In the genomic region with DNA sequence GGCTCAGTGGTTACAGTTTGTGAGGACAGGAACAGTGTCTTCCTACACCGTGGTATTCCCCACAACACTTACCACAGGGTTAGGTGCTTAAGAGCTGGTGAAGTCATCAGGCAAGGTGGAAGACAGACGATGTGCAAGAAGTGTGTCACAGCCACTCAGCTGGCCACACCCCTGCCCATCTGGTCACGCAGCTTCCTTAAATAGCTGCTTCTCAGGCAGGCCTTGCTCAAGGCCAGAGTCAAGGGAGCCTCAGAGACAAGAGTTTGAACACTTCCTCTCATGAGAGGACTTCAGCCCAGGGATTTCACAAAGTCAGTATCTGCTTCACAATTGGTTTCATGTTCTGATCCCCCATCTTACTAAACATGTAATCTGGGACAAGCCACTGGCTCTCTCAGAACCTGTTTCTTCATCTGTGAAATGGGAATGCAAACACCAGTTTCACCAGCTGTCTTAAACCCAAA, we compare ENCODE assay signal across 9 cellular contexts.
DNase-seq lines count a peak whose midpoint lies in the region; ATAC-seq, FAIRE-seq and TF ChIP-seq lines count a peak whose summit lies in the region.
"Had no signal": no experiment of that assay in that cellular context is flagged by ENCODE, and none has a peak within 500 bp of the region (broad histone marks: within the 10 kb centered on the region; RNA-seq: fewer than 3 reads in every experiment).

No MANE protein-coding gene starts in this region.

- no peak for TF ChIP-seq CTCF in NB4 (IDR thresholded peaks at IDR 0.05; ENCODE audit: low read depth, low read length)
- TF ChIP-seq CTCF in endodermal cell (conservative IDR thresholded peaks at IDR 0.05), result no peak

- H3K27me3 Mint-ChIP-seq in endodermal cell (ENCODE audit: insufficient read depth), result no peaks in the 10 kb centered on the region
- H3K27me3 Mint-ChIP-seq: stimulated activated naive CD8-positive, alpha-beta T cell treated with anti-CD3 and anti-CD28 coated beads, Interleukin-15, Interleukin-2, amounts not matched to agents 100 ng/mL and 50 ng/mL, for 24 hours had no signal

- H3K4me1 Mint-ChIP-seq in endodermal cell, result peaks cover 43% of the 10 kb centered on the region

- 47 to 50% (median 48%) methylated on average over 3 of the region's 3 CpGs for WGBS in small intestine, 3 donors
- WGBS in endodermal cell (ENCODE audit: insufficient coverage in 1 of 2, insufficient read length in 1 of 2), 2 experiments, result 78 to 93% methylated on average over 2 to 3 of the region's 3 CpGs

- no peaks in the 10 kb centered on the region for H3K36me3 ChIP-seq in small intestine (ENCODE audit: control insufficient read depth in 2 of 2, insufficient read depth in 2 of 2, low read length in 2 of 2)
- H3K36me3 ChIP-seq in endodermal cell (ENCODE audit: control insufficient read depth, insufficient read depth, low read length), result peaks cover 3% of the 10 kb centered on the region

- H3K27ac Mint-ChIP-seq in endodermal cell, result no peak overlapping the region
- H3K27ac Mint-ChIP-seq: stimulated activated naive CD8-positive, alpha-beta T cell treated with anti-CD3 and anti-CD28 coated beads, Interleukin-15, Interleukin-2, amounts not matched to agents 100 ng/mL and 50 ng/mL, for 24 hours had no signal

- H3K4me1 ChIP-seq in small intestine (ENCODE audit: control insufficient read depth in 2 of 2, insufficient read depth in 1 of 2, low read depth in 1 of 2, low read length in 1 of 2) (no peaks in the 10 kb centered on the region), endodermal cell (ENCODE audit: control insufficient read depth, insufficient read depth, low read length) (peaks cover 20% of the 10 kb centered on the region)

- no peak overlapping the region for H3K9ac ChIP-seq in endodermal cell (ENCODE audit: extremely low read depth, low read length, poor library complexity, severe bottlenecking)

- TF ChIP-seq POLR2A in NB4 (IDR thresholded peaks at IDR 0.05; ENCODE audit: extremely low read depth, insufficient read length), result no peak

- FAIRE-seq in small intestine (lab: Jason Lieb, UNC), result no peak

- no peaks in the 10 kb centered on the region for H3K27me3 ChIP-seq in small intestine (ENCODE audit: control insufficient read depth in 2 of 2, insufficient read depth in 2 of 2, low read length in 2 of 2)
- no peaks in the 10 kb centered on the region for H3K27me3 ChIP-seq in endodermal cell (ENCODE audit: control insufficient read depth, insufficient read depth, low read length, poor library complexity, severe bottlenecking)

- no peak overlapping the region for H3K4me3 ChIP-seq in NB4 (ENCODE audit: low read depth, low read length)
- H3K4me3 ChIP-seq in small intestine (ENCODE audit: low read depth in 1 of 2, low read length in 2 of 2), result no peak overlapping the region
- H3K4me3 ChIP-seq in endodermal cell (ENCODE audit: low read length), result no peak overlapping the region

- no peaks in the 10 kb centered on the region for H3K9me3 ChIP-seq in small intestine (ENCODE audit: control insufficient read depth, low read depth)
- no peaks in the 10 kb centered on the region for H3K9me3 ChIP-seq in endodermal cell (ENCODE audit: control insufficient read depth, low read length)

- H3K27ac ChIP-seq in small intestine (ENCODE audit: low read depth in 1 of 2, low read length in 1 of 2), result peak overlapping the region in 1 of 2 donors; percentile 51
- H3K27ac ChIP-seq in endodermal cell (ENCODE audit: low read depth, low read length), result no peak overlapping the region

- H3K9me3 Mint-ChIP-seq in endodermal cell, result no peaks in the 10 kb centered on the region
- H3K9me3 Mint-ChIP-seq: stimulated activated naive CD8-positive, alpha-beta T cell treated with anti-CD3 and anti-CD28 coated beads, Interleukin-15, Interleukin-2, amounts not matched to agents 100 ng/mL and 50 ng/mL, for 24 hours had no signal

- H3K36me3 Mint-ChIP-seq in endodermal cell (ENCODE audit: low read depth), result peaks cover 22% of the 10 kb centered on the region

- DNase-seq in activated CD4-positive, CD25-positive, alpha-beta regulatory T cell (lab: John Stamatoyannopoulos, UW), result no peak
- peak; percentile 94 for DNase-seq in NB4 (ENCODE audit: low read depth)
- peak; percentile 34 for DNase-seq in fibroblast of gingiva (ENCODE audit: low read depth)
- peak; percentile 62 for DNase-seq in small intestine
- no peak for DNase-seq in endodermal cell
- DNase-seq in activated T-cell treated with anti-CD3 and anti-CD28 coated beads, Interleukin-2, amount 50 U/mL, for 1 hour, result no peak

- H3K4me3 Mint-ChIP-seq in endodermal cell, result no peak overlapping the region
- H3K4me3 Mint-ChIP-seq: stimulated activated naive CD8-positive, alpha-beta T cell treated with anti-CD3 and anti-CD28 coated beads, Interleukin-15, Interleukin-2, amounts not matched to agents 100 ng/mL and 50 ng/mL, for 24 hours had no signal

- ATAC-seq in activated CD4-positive, CD25-positive, alpha-beta regulatory T cell treated with anti-CD3 and anti-CD28 coated beads, Interleukin-2, amount 50 U/mL, for 24 hours, result peak; percentile 32 to 45
- ATAC-seq in HG02759 (IDR thresholded peaks at IDR 0.05; ENCODE audit: unreplicated experiment), result peak; percentile 97

Comparison
In these comparisons a context has a peak if more than half of its experiments do, and no peak if none do; other contexts are left out.
1. DNase-seq: peak in NB4 (single experiment), fibroblast of gingiva (single experiment) and small intestine (single experiment); none in activated CD4-positive, CD25-positive, alpha-beta regulatory T cell (0 of 4), endodermal cell (single experiment) and activated T-cell treated with anti-CD3 and anti-CD28 coated beads, Interleukin-2, amount 50 U/mL, for 1 hour (single experiment).